In genomic region chr5:143594913-143595818, GRCh38 we compare ENCODE assay signal across 1 cellular context.
TF ChIP-seq lines count a peak whose summit lies in the region.

No MANE protein-coding gene starts in this region.

TF ChIP-seq in HepG2, 621 proteins besides CTCF, POLR2A, EP300 and RAD21 (continued from another document and continues in another):
- TF ChIP-seq AKNA (CRISPR knock-in tag; IDR thresholded peaks at IDR 0.05; ENCODE audit: borderline replicate concordance) (no peak), MIXL1 (CRISPR knock-in tag; IDR thresholded peaks at IDR 0.05) (peak; percentile 29; the same call in 1 of the 2 replicates), ZNF598 (CRISPR knock-in tag; IDR thresholded peaks at IDR 0.05; ENCODE audit: borderline replicate concordance) (no peak), PHB2 (IDR thresholded peaks at IDR 0.05; ENCODE audit: partially characterized antibody) (no peak), ATF7-NPFF (CRISPR knock-in tag; IDR thresholded peaks at IDR 0.05; ENCODE audit: low read depth) (no peak), HNF4A (CRISPR knock-in tag; IDR thresholded peaks at IDR 0.05) (peak; percentile 69), NCOA1 (CRISPR knock-in tag; IDR thresholded peaks at IDR 0.05) (no peak), ZNF790 (CRISPR knock-in tag; IDR thresholded peaks at IDR 0.05; ENCODE audit: borderline replicate concordance) (no peak), ZNF749 (CRISPR knock-in tag; IDR thresholded peaks at IDR 0.05; ENCODE audit: borderline replicate concordance) (no peak), ZBTB39 (CRISPR knock-in tag; IDR thresholded peaks at IDR 0.05) (no peak), ZNF552 (CRISPR knock-in tag; IDR thresholded peaks at IDR 0.05; ENCODE audit: borderline replicate concordance) (no peak), SRY (CRISPR knock-in tag; IDR thresholded peaks at IDR 0.05) (no peak), NONO (IDR thresholded peaks at IDR 0.05) (no peak), NONO (CRISPR knock-in tag; conservative IDR thresholded peaks at IDR 0.05) (no peak), ZKSCAN1 (IDR thresholded peaks at IDR 0.05; ENCODE audit: low read length) (no peak), ZNF747 (CRISPR knock-in tag; IDR thresholded peaks at IDR 0.05; ENCODE audit: borderline replicate concordance) (no peak), RBM22 (optimal IDR thresholded peaks at IDR 0.05; ENCODE audit: low read length) (no peak), GPN1 (CRISPR knock-in tag; IDR thresholded peaks at IDR 0.05; ENCODE audit: borderline replicate concordance) (no peak), SP4 (CRISPR knock-in tag; IDR thresholded peaks at IDR 0.05) (no peak), E2F2 (CRISPR knock-in tag; IDR thresholded peaks at IDR 0.05; ENCODE audit: borderline replicate concordance) (no peak), MAFG (CRISPR knock-in tag; IDR thresholded peaks at IDR 0.05) (no peak), ZXDC (CRISPR knock-in tag; IDR thresholded peaks at IDR 0.05) (peak; percentile 36; the same call in 1 of the 2 replicates), NFYB (CRISPR knock-in tag; IDR thresholded peaks at IDR 0.05) (no peak), ZNF652 (CRISPR knock-in tag; IDR thresholded peaks at IDR 0.05; ENCODE audit: borderline replicate concordance, low read depth) (no peak), NRL (CRISPR knock-in tag; IDR thresholded peaks at IDR 0.05; ENCODE audit: borderline replicate concordance) (no peak), TFDP1 (CRISPR knock-in tag; IDR thresholded peaks at IDR 0.05; ENCODE audit: borderline replicate concordance) (no peak), ZBTB33 (CRISPR knock-in tag; IDR thresholded peaks at IDR 0.05) (no peak), TRIM22 (IDR thresholded peaks at IDR 0.05) (no peak), ZSCAN30 (CRISPR knock-in tag; IDR thresholded peaks at IDR 0.05) (no peak), HOXA5 (CRISPR knock-in tag; IDR thresholded peaks at IDR 0.05) (no peak), GZF1 (CRISPR knock-in tag; IDR thresholded peaks at IDR 0.05) (no peak), ATF1 (CRISPR knock-in tag; IDR thresholded peaks at IDR 0.05) (no peak; the same call in 1 of the 2 replicates), USF2 (IDR thresholded peaks at IDR 0.05; ENCODE audit: low read depth, low read length) (no peak), USF2 (CRISPR knock-in tag; IDR thresholded peaks at IDR 0.05; ENCODE audit: borderline replicate concordance) (no peak), ATF5 (CRISPR knock-in tag; IDR thresholded peaks at IDR 0.05; ENCODE audit: low read depth) (no peak), KAT2B (IDR thresholded peaks at IDR 0.05; ENCODE audit: borderline replicate concordance, low read depth, low read length) (no peak), PLSCR1 (CRISPR knock-in tag; IDR thresholded peaks at IDR 0.05; ENCODE audit: borderline replicate concordance) (no peak), PCBP2 (optimal IDR thresholded peaks at IDR 0.05; ENCODE audit: low read depth, low read length, poor library complexity, severe bottlenecking) (no peak), ZNF501 (CRISPR knock-in tag; IDR thresholded peaks at IDR 0.05) (peak; percentile 56; the same call in 1 of the 2 replicates), NR1H2 (CRISPR knock-in tag; IDR thresholded peaks at IDR 0.05; ENCODE audit: borderline replicate concordance, low read depth) (no peak), TEAD2 (CRISPR knock-in tag; IDR thresholded peaks at IDR 0.05) (no peak)
